8 cellular contexts compared by ENCODE assay signal in the genomic region with DNA sequence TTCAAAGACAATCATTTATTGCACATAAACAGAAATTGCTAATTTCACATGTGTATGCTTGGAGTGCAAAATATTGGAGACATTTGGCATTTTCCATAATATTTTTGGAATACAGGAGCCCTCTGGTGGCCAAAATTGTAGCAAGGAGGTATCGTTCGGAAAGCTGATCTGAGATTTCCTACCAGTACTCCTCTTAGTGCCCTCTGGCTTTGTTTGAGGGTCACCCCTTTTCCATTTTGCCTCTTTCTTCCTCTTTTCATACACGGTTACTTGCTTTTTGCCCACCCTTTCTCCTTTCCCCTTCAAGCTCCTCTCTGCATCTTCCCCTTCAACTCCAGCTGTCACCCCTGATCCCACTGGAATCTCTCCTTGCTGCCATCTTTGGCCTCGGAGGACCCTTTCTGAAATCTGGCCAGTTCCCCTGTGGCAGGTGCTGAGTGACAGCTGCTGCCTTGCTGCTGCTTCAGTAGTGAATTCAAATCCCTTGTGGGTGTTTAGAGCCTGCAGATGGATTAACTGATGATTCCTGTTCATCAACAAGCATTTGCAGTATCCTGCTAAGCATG.
DNase-seq lines count a peak whose midpoint lies in the region; ATAC-seq and TF ChIP-seq lines count a peak whose summit lies in the region.

No MANE protein-coding gene starts in this region.

- no peak overlapping the region for H3K9ac ChIP-seq in Karpas-422 (ENCODE audit: low read length)

- no peaks in the 10 kb centered on the region for H3K27me3 ChIP-seq in Karpas-422 (ENCODE audit: low read length)

- no peak overlapping the region for H3K27ac ChIP-seq in Karpas-422 (ENCODE audit: low read length)

- no peak overlapping the region for H2AFZ ChIP-seq in Karpas-422 (ENCODE audit: low read length)

- H3K4me3 ChIP-seq in fibroblast of pulmonary artery (replicated peaks; ENCODE audit: low read depth, low read length), result no peak overlapping the region
- H3K4me3 ChIP-seq in Karpas-422 (ENCODE audit: low read length), result no peak overlapping the region

- TF ChIP-seq CTCF in GM10266 (IDR thresholded peaks at IDR 0.05; ENCODE audit: control insufficient read depth, insufficient read depth, low read depth, missing control alignments), result peak; percentile 45
- TF ChIP-seq CTCF in fibroblast of pulmonary artery (IDR thresholded peaks at IDR 0.05; ENCODE audit: low read length, missing control alignments), result peak; percentile 75

- peak; percentile 72 for DNase-seq in ACHN
- DNase-seq in GM10266 (ENCODE audit: extremely low spot score), result no peak
- DNase-seq in RKO (ENCODE audit: low spot score), result peak; percentile 56
- DNase-seq in fibroblast of pulmonary artery (ENCODE audit: low read depth), result peak; percentile 55
- DNase-seq in pons (ENCODE audit: low spot score), result peak; percentile 46
- DNase-seq in Karpas-422, result no peak
- DNase-seq in DMS153 (lab: John Stamatoyannopoulos, UW), result no peak

- no peaks in the 10 kb centered on the region for H3K9me2 ChIP-seq in Karpas-422 (replicated peaks; ENCODE audit: insufficient read depth, low read length)

- H3K4me1 ChIP-seq in Karpas-422 (ENCODE audit: low read length), result no peaks in the 10 kb centered on the region

- ATAC-seq in GM19328 (IDR thresholded peaks at IDR 0.05; ENCODE audit: unreplicated experiment), result no peak

- H3K36me3 ChIP-seq in Karpas-422 (ENCODE audit: insufficient read depth, low read length), result no peaks in the 10 kb centered on the region

- in situ Hi-C loops in ACHN (cut with HindIII; ENCODE audit: low pct_ligation_motif_present, low pct_unique_long_range_greater_than_20kb, low sequenced_read_pairs), result no loop called here

- no peaks in the 10 kb centered on the region for H3K9me3 ChIP-seq in Karpas-422 (ENCODE audit: low read length)

- no peaks in the 10 kb centered on the region for H4K20me1 ChIP-seq in Karpas-422 (ENCODE audit: insufficient read depth, low read depth, low read length)

- no peaks in the 10 kb centered on the region for H3K79me2 ChIP-seq in Karpas-422 (ENCODE audit: low read length)

- H3K4me2 ChIP-seq in Karpas-422 (ENCODE audit: low read depth, low read length, poor library complexity, severe bottlenecking), result no peak overlapping the region

Comparison
In these comparisons a context has a peak if more than half of its experiments do, and no peak if none do; other contexts are left out.
1. DNase-seq: peak in ACHN (single experiment), RKO (single experiment), fibroblast of pulmonary artery (single experiment) and pons (single experiment); none in GM10266 (single experiment), Karpas-422 (single experiment) and DMS153 (single experiment).